8 cellular contexts compared by ENCODE assay signal in the genomic region with DNA sequence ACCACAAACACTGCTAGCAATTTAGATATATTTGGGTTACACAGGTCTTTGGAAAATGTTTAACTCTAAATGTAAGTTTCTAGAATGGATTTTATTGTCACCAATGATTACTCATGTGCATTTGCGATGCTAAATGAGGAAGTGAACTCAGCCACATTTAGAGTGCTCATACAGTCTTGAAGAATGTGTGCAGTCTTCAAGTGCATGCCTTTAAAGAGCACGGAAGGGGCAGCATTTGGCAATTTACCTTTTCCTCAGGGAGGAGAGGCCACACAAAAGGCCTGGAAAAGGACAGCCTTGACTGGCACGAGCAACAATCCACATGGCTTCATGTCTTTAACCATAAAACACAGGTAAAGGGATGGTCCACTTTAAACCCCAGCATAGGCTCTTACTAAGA.
DNase-seq lines count a peak whose midpoint lies in the region; ATAC-seq and TF ChIP-seq lines count a peak whose summit lies in the region.

No MANE protein-coding gene starts in this region.

- peaks cover 10% of the 10 kb centered on the region for H3K9me3 Mint-ChIP-seq in stimulated activated naive CD8-positive, alpha-beta T cell treated with anti-CD3 and anti-CD28 coated beads, Interleukin-15, Interleukin-2, amounts not matched to agents 100 ng/mL and 50 ng/mL, for 24 hours
- H3K9me3 Mint-ChIP-seq in naive thymus-derived CD8-positive, alpha-beta T cell, result peaks cover 0 to 22% (median 0%) of the 10 kb centered on the region in 9 donors

- H3K4me1 Mint-ChIP-seq in stimulated activated naive CD8-positive, alpha-beta T cell treated with anti-CD3 and anti-CD28 coated beads, Interleukin-15, Interleukin-2, amounts not matched to agents 100 ng/mL and 50 ng/mL, for 24 hours (ENCODE audit: low read depth), result peaks cover 91% of the 10 kb centered on the region
- H3K4me1 Mint-ChIP-seq in naive thymus-derived CD8-positive, alpha-beta T cell, result peaks cover 56 to 85% (median 83%) of the 10 kb centered on the region in 4 donors

- POLR2A ChIA-PET in naive thymus-derived CD8-positive, alpha-beta T cell (lab: Charles Lee), result interaction anchor here (1.5 kb wide), 1 partner anchor 27 kb away, joined by 3 read pairs; no protein-coding TSS in a partner anchor

- peak overlapping the region; percentile 19 for H3K4me3 Mint-ChIP-seq in stimulated activated naive CD8-positive, alpha-beta T cell treated with anti-CD3 and anti-CD28 coated beads, Interleukin-15, Interleukin-2, amounts not matched to agents 100 ng/mL and 50 ng/mL, for 24 hours
- peak overlapping the region in 7 of 10 donors; percentile 21 to 54 (median 42) for H3K4me3 Mint-ChIP-seq in naive thymus-derived CD8-positive, alpha-beta T cell

- H3K36me3 Mint-ChIP-seq in stimulated activated naive CD8-positive, alpha-beta T cell treated with anti-CD3 and anti-CD28 coated beads, Interleukin-15, Interleukin-2, amounts not matched to agents 100 ng/mL and 50 ng/mL, for 24 hours (ENCODE audit: low read depth), result peaks cover 4% of the 10 kb centered on the region
- no peaks in the 10 kb centered on the region for H3K36me3 Mint-ChIP-seq in naive thymus-derived CD8-positive, alpha-beta T cell

- ATAC-seq in stimulated activated naive CD8-positive, alpha-beta T cell treated with anti-CD3 and anti-CD28 coated beads, Interleukin-15, Interleukin-2, amounts not matched to agents 100 U/mL and 50 U/mL, for 24 hours, result no peak
- ATAC-seq in HG03097 (IDR thresholded peaks at IDR 0.05; ENCODE audit: low FRiP score, unreplicated experiment) (peak; percentile 64), SK-N-SH treated with all-trans-retinoic acid at 6 μM for 48 hours (peak; percentile 77)
- ATAC-seq in naive thymus-derived CD8-positive, alpha-beta T cell, result peak; percentile 70 to 71

- peak overlapping the region; percentile 81 for H3K27ac Mint-ChIP-seq in stimulated activated naive CD8-positive, alpha-beta T cell treated with anti-CD3 and anti-CD28 coated beads, Interleukin-15, Interleukin-2, amounts not matched to agents 100 ng/mL and 50 ng/mL, for 24 hours
- H3K27ac Mint-ChIP-seq in naive thymus-derived CD8-positive, alpha-beta T cell, result peak overlapping the region; percentile 9 to 84 (median 52)

- no peaks in the 10 kb centered on the region for H3K27me3 Mint-ChIP-seq in stimulated activated naive CD8-positive, alpha-beta T cell treated with anti-CD3 and anti-CD28 coated beads, Interleukin-15, Interleukin-2, amounts not matched to agents 100 ng/mL and 50 ng/mL, for 24 hours
- no peaks in the 10 kb centered on the region for H3K27me3 Mint-ChIP-seq in naive thymus-derived CD8-positive, alpha-beta T cell

- no peak for DNase-seq in stimulated activated naive CD8-positive, alpha-beta T cell treated with anti-CD3 and anti-CD28 coated beads, Interleukin-15, Interleukin-2, amounts not matched to agents 100 U/mL and 50 U/mL, for 24 hours
- DNase-seq in naive thymus-derived CD8-positive, alpha-beta T cell, result no peak
- DNase-seq in ureter (ENCODE audit: low spot score), result no peak
- DNase-seq in HK-2 (ENCODE audit: unreplicated experiment), result no peak
- DNase-seq in islet precursor cell, result no peak

TF ChIP-seq in SK-N-SH treated with all-trans-retinoic acid at 6 μM for 48 hours, 23 proteins besides CTCF, POLR2A, EP300 and RAD21:
- no peak for TF ChIP-seq PPARA (CRISPR knock-in tag; IDR thresholded peaks at IDR 0.05; ENCODE audit: borderline replicate concordance)
